In the genomic region with DNA sequence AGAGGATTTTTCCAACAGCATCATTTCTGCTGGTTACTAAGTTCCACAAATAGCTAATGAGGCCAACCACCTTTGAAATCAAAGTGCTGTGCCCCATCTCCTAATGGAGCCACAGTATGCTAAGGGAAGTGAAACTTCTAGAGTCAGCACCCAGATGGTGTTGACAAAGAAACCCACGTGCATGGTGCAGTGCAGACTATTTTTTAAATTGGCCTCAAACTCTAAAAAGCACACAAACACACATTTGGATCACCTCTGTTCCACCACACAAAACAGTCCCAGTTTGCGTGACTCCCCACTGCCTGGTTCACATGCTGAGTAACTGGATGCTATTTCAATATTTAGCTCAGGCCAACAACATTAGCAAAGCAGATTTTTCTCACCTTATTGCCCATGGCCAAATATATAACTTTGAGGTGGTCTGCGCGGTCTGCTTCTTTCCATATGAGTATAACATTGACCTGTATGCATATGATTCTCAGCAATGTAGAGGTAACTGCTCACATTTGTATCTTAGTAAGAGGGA, we compare ENCODE assay signal across 9 cellular contexts.
DNase-seq lines count a peak whose midpoint lies in the region; ATAC-seq and TF ChIP-seq lines count a peak whose summit lies in the region.
"Had no signal": no experiment of that assay in that cellular context is flagged by ENCODE, and none has a peak within 500 bp of the region (broad histone marks: within the 10 kb centered on the region; RNA-seq: fewer than 3 reads in every experiment).

No MANE protein-coding gene starts in this region.

- H3K27ac Mint-ChIP-seq in naive thymus-derived CD4-positive, alpha-beta T cell, result no peak overlapping the region
- H3K27ac Mint-ChIP-seq in T-helper 2 cell treated with Interferon-gamma antibody and Interleukin-4, amounts not matched to agents 5 μg/mL and 100 μg/mL, for 36 hours, result no peak overlapping the region
- H3K27ac Mint-ChIP-seq in GM23338, result no peak overlapping the region

- no peaks in the 10 kb centered on the region for H3K9me2 ChIP-seq in GM23338 (ENCODE audit: insufficient read depth)

- POLR2A ChIA-PET in naive thymus-derived CD4-positive, alpha-beta T cell (lab: Charles Lee), result no interaction called here

- no peaks in the 10 kb centered on the region for H3K36me3 Mint-ChIP-seq in naive thymus-derived CD4-positive, alpha-beta T cell
- H3K36me3 Mint-ChIP-seq in T-helper 2 cell treated with Interferon-gamma antibody and Interleukin-4, amounts not matched to agents 5 μg/mL and 100 μg/mL, for 36 hours (ENCODE audit: low read depth), result no peaks in the 10 kb centered on the region
- no peaks in the 10 kb centered on the region; the same call in 2 of the 3 replicates for H3K36me3 Mint-ChIP-seq in GM23338 (ENCODE audit: low read depth)

- intact Hi-C loops in naive thymus-derived CD4-positive, alpha-beta T cell (cut with micrococcal nuclease), result no loop called here

- TF ChIP-seq CTCF in GM23338 (conservative IDR thresholded peaks at IDR 0.05; ENCODE audit: low read depth in 2 of 2), result no peak

- no peak overlapping the region for H3K4me3 ChIP-seq in naive thymus-derived CD4-positive, alpha-beta T cell (ENCODE audit: low read length)
- no peak overlapping the region for H3K4me3 ChIP-seq in GM23338

- H4K20me1 ChIP-seq in GM23338 (replicated peaks; ENCODE audit: insufficient read depth), result no peaks in the 10 kb centered on the region

- H3K4me3 Mint-ChIP-seq in naive thymus-derived CD4-positive, alpha-beta T cell, result no peak overlapping the region
- H3K4me3 Mint-ChIP-seq in T-helper 2 cell treated with Interferon-gamma antibody and Interleukin-4, amounts not matched to agents 5 μg/mL and 100 μg/mL, for 36 hours, result no peak overlapping the region
- no peak overlapping the region for H3K4me3 Mint-ChIP-seq in GM23338

- no peaks in the 10 kb centered on the region for H3K36me3 ChIP-seq in naive thymus-derived CD4-positive, alpha-beta T cell (ENCODE audit: control insufficient read depth in 2 of 3, insufficient read depth in 3 of 3, low read length in 3 of 3)
- H3K36me3 ChIP-seq in GM23338 (ENCODE audit: insufficient read depth), result no peaks in the 10 kb centered on the region

- DNase-seq in naive thymus-derived CD4-positive, alpha-beta T cell, result no peak
- no peak for DNase-seq in T-helper 2 cell treated with Interferon-gamma antibody and Interleukin-4, amounts not matched to agents 5 μg/mL and 100 μg/mL, for 36 hours (ENCODE audit: low spot score)
- DNase-seq in OCI-M2 (lab: John Stamatoyannopoulos, UW; ENCODE audit: unreplicated experiment) (no peak), GM23338 (ENCODE audit: low spot score) (no peak)
- DNase-seq in activated CD4-positive, alpha-beta T cell treated with anti-CD3 and anti-CD28 coated beads, Interleukin-2, amount 50 U/mL, for 1 hour, result no peak
- DNase-seq: stimulated activated CD4-positive, alpha-beta T cell treated with anti-CD3 and anti-CD28 coated beads, Interleukin-4, amount 100 ng/mL, for 1 hour had no signal

- CTCF ChIA-PET in naive thymus-derived CD4-positive, alpha-beta T cell (lab: Charles Lee), result no interaction called here

- H3K27me3 ChIP-seq in naive thymus-derived CD4-positive, alpha-beta T cell (ENCODE audit: control insufficient read depth in 2 of 2, insufficient read depth in 2 of 2, low read length in 2 of 2), result no peaks in the 10 kb centered on the region
- no peaks in the 10 kb centered on the region for H3K27me3 ChIP-seq in GM23338 (ENCODE audit: insufficient read depth)

- no peak overlapping the region for H3K4me2 ChIP-seq in GM23338

- no peaks in the 10 kb centered on the region for H3K9me3 ChIP-seq in naive thymus-derived CD4-positive, alpha-beta T cell (ENCODE audit: control insufficient read depth in 2 of 3, low read length in 3 of 3)

- ATAC-seq in GM18873 (IDR thresholded peaks at IDR 0.05; ENCODE audit: low FRiP score, unreplicated experiment), result peak; percentile 96
- peak; percentile 95 for ATAC-seq in HG02588 (IDR thresholded peaks at IDR 0.05; ENCODE audit: unreplicated experiment)
- peak; percentile 92 for ATAC-seq in HG03469 (IDR thresholded peaks at IDR 0.05; ENCODE audit: unreplicated experiment)
- ATAC-seq in naive thymus-derived CD4-positive, alpha-beta T cell, result peak; percentile 52
- no peak for ATAC-seq in GM23338

- no peak overlapping the region for H2AFZ ChIP-seq in GM23338

- peaks cover 0 to 4% (median 0%) of the 10 kb centered on the region in 5 donors for H3K27me3 Mint-ChIP-seq in naive thymus-derived CD4-positive, alpha-beta T cell
- H3K27me3 Mint-ChIP-seq in T-helper 2 cell treated with Interferon-gamma antibody and Interleukin-4, amounts not matched to agents 5 μg/mL and 100 μg/mL, for 36 hours (ENCODE audit: low read depth), result no peaks in the 10 kb centered on the region
- peaks cover 2% of the 10 kb centered on the region for H3K27me3 Mint-ChIP-seq in GM23338 (ENCODE audit: insufficient read depth, low read depth, poor library complexity)

- H3K79me2 ChIP-seq in GM23338 (replicated peaks; ENCODE audit: insufficient read depth), result no peaks in the 10 kb centered on the region

- H3K4me1 ChIP-seq in naive thymus-derived CD4-positive, alpha-beta T cell (ENCODE audit: control insufficient read depth in 2 of 2, insufficient read depth in 2 of 2, low read length in 2 of 2), result no peaks in the 10 kb centered on the region
- no peaks in the 10 kb centered on the region for H3K4me1 ChIP-seq in GM23338 (ENCODE audit: insufficient read depth)

- no peaks in the 10 kb centered on the region for H3K4me1 Mint-ChIP-seq in naive thymus-derived CD4-positive, alpha-beta T cell
- no peaks in the 10 kb centered on the region for H3K4me1 Mint-ChIP-seq in T-helper 2 cell treated with Interferon-gamma antibody and Interleukin-4, amounts not matched to agents 5 μg/mL and 100 μg/mL, for 36 hours (ENCODE audit: low read depth)
- no peaks in the 10 kb centered on the region for H3K4me1 Mint-ChIP-seq in GM23338

- peaks cover 0 to 13% (median 5%) of the 10 kb centered on the region in 11 donors for H3K9me3 Mint-ChIP-seq in naive thymus-derived CD4-positive, alpha-beta T cell
- H3K9me3 Mint-ChIP-seq in T-helper 2 cell treated with Interferon-gamma antibody and Interleukin-4, amounts not matched to agents 5 μg/mL and 100 μg/mL, for 36 hours, result no peaks in the 10 kb centered on the region
- no peaks in the 10 kb centered on the region for H3K9me3 Mint-ChIP-seq in GM23338

- no peaks in the 10 kb centered on the region for H3F3A ChIP-seq in GM23338 (replicated peaks; ENCODE audit: low read depth)

- H3K27ac ChIP-seq in naive thymus-derived CD4-positive, alpha-beta T cell (ENCODE audit: low read depth, low read length), result no peak overlapping the region
- H3K27ac ChIP-seq in GM23338 (ENCODE audit: low read depth), result no peak overlapping the region

TF ChIP-seq in GM23338, 12 proteins besides CTCF, POLR2A, EP300 and RAD21 (continues in another document):
- TF ChIP-seq EZH2phosphoT487 (IDR thresholded peaks at IDR 0.05; ENCODE audit: unreplicated experiment) (no peak), JUNB (IDR thresholded peaks at IDR 0.05; ENCODE audit: unreplicated experiment) (no peak), POLR2AphosphoS5 (IDR thresholded peaks at IDR 0.05; ENCODE audit: low read depth) (no peak), CREB1 (CRISPR knock-in tag; IDR thresholded peaks at IDR 0.05; ENCODE audit: low read depth) (no peak)
- TF ChIP-seq, protein P1, sequence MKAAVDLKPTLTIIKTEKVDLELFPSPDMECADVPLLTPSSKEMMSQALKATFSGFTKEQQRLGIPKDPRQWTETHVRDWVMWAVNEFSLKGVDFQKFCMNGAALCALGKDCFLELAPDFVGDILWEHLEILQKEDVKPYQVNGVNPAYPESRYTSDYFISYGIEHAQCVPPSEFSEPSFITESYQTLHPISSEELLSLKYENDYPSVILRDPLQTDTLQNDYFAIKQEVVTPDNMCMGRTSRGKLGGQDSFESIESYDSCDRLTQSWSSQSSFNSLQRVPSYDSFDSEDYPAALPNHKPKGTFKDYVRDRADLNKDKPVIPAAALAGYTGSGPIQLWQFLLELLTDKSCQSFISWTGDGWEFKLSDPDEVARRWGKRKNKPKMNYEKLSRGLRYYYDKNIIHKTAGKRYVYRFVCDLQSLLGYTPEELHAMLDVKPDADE (IDR thresholded peaks at IDR 0.05), result no peak
